Comparison of ENCODE assay signal across 9 cellular contexts in genomic region chr20:47354388-47354709, GRCh38. TPM values are rescaled to one million over a fixed set of nuclear protein-coding genes. Genes with fewer than 3 reads are reported as not detected.
DNase-seq lines count a peak whose midpoint lies in the region; ATAC-seq and TF ChIP-seq lines count a peak whose summit lies in the region.
"Had no signal": no experiment of that assay in that cellular context is flagged by ENCODE, and none has a peak within 500 bp of the region (broad histone marks: within the 10 kb centered on the region; RNA-seq: fewer than 3 reads in every experiment).

No MANE protein-coding gene starts in this region.

- no peaks in the 10 kb centered on the region for H3K36me3 ChIP-seq in heart right ventricle
- no peaks in the 10 kb centered on the region for H3K36me3 ChIP-seq in body of pancreas (replicated peaks in 1 of 2; ENCODE audit: insufficient read depth in 1 of 2, low read depth in 2 of 2)
- no peaks in the 10 kb centered on the region for H3K36me3 ChIP-seq in lower lobe of right lung
- H3K36me3 ChIP-seq in urinary bladder (ENCODE audit: insufficient read depth): no peaks in the 10 kb centered on the region

- ATAC-seq in heart right ventricle (no peak), left ventricle myocardium superior (no peak), body of pancreas (no peak), lower lobe of right lung (no peak)

- no peaks in the 10 kb centered on the region for H3K9me3 ChIP-seq in heart right ventricle
- no peaks in the 10 kb centered on the region for H3K9me3 ChIP-seq in body of pancreas
- H3K9me3 ChIP-seq in lower lobe of right lung: no peaks in the 10 kb centered on the region

- H3K4me3 ChIP-seq in heart right ventricle (peak overlapping the region in 5 of 10 donors; percentile 1 to 39 (median 21)), body of pancreas (no peak overlapping the region), lower lobe of right lung (peak overlapping the region; percentile 43), urinary bladder (ENCODE audit: low read depth, low read length) (no peak overlapping the region)

- H3K27me3 ChIP-seq in heart right ventricle (no peaks in the 10 kb centered on the region), body of pancreas (no peaks in the 10 kb centered on the region), lower lobe of right lung (ENCODE audit: low read depth) (no peaks in the 10 kb centered on the region)

- WGBS in heart right ventricle, 2 donors: 14 to 27% methylated on average over 3 of the region's 3 CpGs
- 8 to 26% methylated on average over 3 of the region's 3 CpGs for WGBS in body of pancreas, 2 donors
- 5% methylated on average over 3 of the region's 3 CpGs for WGBS in urinary bladder

- DNase-seq in heart right ventricle: no peak
- DNase-seq in left ventricle myocardium superior: no peak
- no peak for DNase-seq in body of pancreas
- DNase-seq in lower lobe of right lung: no peak
- DNase-seq in NOMO-1 treated with dmso at 0.1 percent for 144 hours (lab: John Stamatoyannopoulos, UW; ENCODE audit: unreplicated experiment): no peak
- DNase-seq in SKM-1 (lab: John Stamatoyannopoulos, UW; ENCODE audit: unreplicated experiment): no peak
- DNase-seq in GDM1 (lab: John Stamatoyannopoulos, UW): no peak
- DNase-seq: DMS153 had no signal

- peak overlapping the region; percentile 97 to 99 (median 98) for H3K27ac ChIP-seq in heart right ventricle
- H3K27ac ChIP-seq in body of pancreas: peak overlapping the region; percentile 85 to 100 (median 98)
- H3K27ac ChIP-seq in lower lobe of right lung: peak overlapping the region; percentile 99
- H3K27ac ChIP-seq in urinary bladder (ENCODE audit: low read depth): peak overlapping the region; percentile 89

- H3K4me1 ChIP-seq in heart right ventricle: peaks cover 55 to 100% (median 100%) of the 10 kb centered on the region in 9 donors
- peaks cover 99% of the 10 kb centered on the region for H3K4me1 ChIP-seq in body of pancreas
- peaks cover 100% of the 10 kb centered on the region for H3K4me1 ChIP-seq in lower lobe of right lung
- no peaks in the 10 kb centered on the region for H3K4me1 ChIP-seq in urinary bladder (ENCODE audit: insufficient read depth)

- no peak for TF ChIP-seq CTCF in heart right ventricle (IDR thresholded peaks at IDR 0.05)
- no peak for TF ChIP-seq CTCF in body of pancreas (IDR thresholded peaks at IDR 0.05)
- no peak for TF ChIP-seq CTCF in lower lobe of right lung (IDR thresholded peaks at IDR 0.05)

- intact Hi-C loops in heart right ventricle (cut with DNase I): loop anchor here in 1 of 10 donors (5.0 kb wide), 1 partner anchor 37 kb away; no protein-coding TSS in a partner anchor
- intact Hi-C loops in left ventricle myocardium superior (cut with micrococcal nuclease): no loop called here
- intact Hi-C loops in body of pancreas (cut with DNase I): no loop called here
- intact Hi-C loops in lower lobe of right lung (cut with DNase I): no loop called here

- no peak for TF ChIP-seq POLR2A in body of pancreas (IDR thresholded peaks at IDR 0.05)

RNA-seq across cellular contexts. Expression of gene ZMYND8, which starts 2.1 kb away (rescaled TPM):
- total RNA-seq in heart right ventricle: 10 to 100 TPM; 22.0 to 39.0 (median 29.0) TPM
- polyA plus RNA-seq in heart right ventricle: 10 to 100 TPM in 1 of 2 donors, 1 to 10 TPM in 1; 6.4 to 22.5 TPM
- 40.1 TPM for total RNA-seq in left ventricle myocardium superior
- 10 to 100 TPM; 18.9 to 19.1 TPM for total RNA-seq in body of pancreas
- total RNA-seq in lower lobe of right lung: 57.6 TPM
- 29.0 TPM for total RNA-seq in urinary bladder
- polyA plus RNA-seq in urinary bladder: 15.6 TPM
